Comparison of ENCODE assay signal across 17 cellular contexts in genomic region chr9:113026200-113026599, GRCh38. TPM values are rescaled to one million over a fixed set of nuclear protein-coding genes. Genes with fewer than 3 reads are reported as not detected.
DNase-seq lines count a peak whose midpoint lies in the region; ATAC-seq and TF ChIP-seq lines count a peak whose summit lies in the region.
"Had no signal": no experiment of that assay in that cellular context is flagged by ENCODE, and none has a peak within 500 bp of the region (broad histone marks: within the 10 kb centered on the region; RNA-seq: fewer than 3 reads in every experiment).

No MANE protein-coding gene starts in this region.

- DNase-seq in AG08396 (ENCODE audit: low spot score) (peak; percentile 6), HFFc6 (peak; percentile 0), mammary epithelial cell (peak; percentile 27), fibroblast of peridontal ligament (ENCODE audit: extremely low read depth) (peak; percentile 36), NCI-H2227 (lab: John Stamatoyannopoulos, UW; ENCODE audit: unreplicated experiment) (no peak), uterus (no peak), glomerular visceral epithelial cell (ENCODE audit: extremely low spot score) (no peak)
- DNase-seq in activated naive CD4-positive, alpha-beta T cell treated with anti-CD3 and anti-CD28 coated beads, Interleukin-2, amount 50 U/mL, for 72 hours (ENCODE audit: low spot score in 2 of 2), result no peak
- DNase-seq: ACHN; BE2C; CD4-positive, alpha-beta memory T cell; DMS79 treated with DMSO at 0.1 percent for 48 hours; GF-D8; HCEC 1CT had no signal

- no peaks in the 10 kb centered on the region for H3K79me2 ChIP-seq in mammary epithelial cell (ENCODE audit: insufficient read depth, low read length)

- H3K4me3 ChIP-seq in mammary epithelial cell (replicated peaks in 1 of 3; ENCODE audit: insufficient read depth in 1 of 3, low read depth in 2 of 3, low read length in 3 of 3) (no peak overlapping the region), uterus (no peak overlapping the region)

- H3K27ac ChIP-seq in mammary epithelial cell (ENCODE audit: insufficient read depth, low read depth, low read length) (no peak overlapping the region), uterus (no peak overlapping the region)
- H3K27ac ChIP-seq: C4-2B had no signal

- dilution Hi-C loops in mammary epithelial cell (cut with HindIII; ENCODE audit: low sequenced_read_pairs), result no loop called here

- CTCF ChIA-PET in mammary epithelial cell (lab: Charles Lee; ENCODE audit: low non-redundant PET), result no interaction called here

- intact Hi-C loops in mammary epithelial cell (cut with micrococcal nuclease) (no loop called here), uterus (cut with DNase I; ENCODE audit: low total_unique reads) (no loop called here)

- BruUV-seq in mammary epithelial cell (replicated peaks; lab: Mats Ljungman, UMichigan), result no TSS peak

- H3K4me2 ChIP-seq in mammary epithelial cell (ENCODE audit: insufficient read depth, low read depth, low read length), result no peak overlapping the region

- H2AFZ ChIP-seq in mammary epithelial cell (ENCODE audit: low read depth, low read length), result no peak overlapping the region

- H3K9me3 ChIP-seq in mammary epithelial cell (replicated peaks; ENCODE audit: insufficient read depth, low read length) (peaks cover 5% of the 10 kb centered on the region), uterus (no peaks in the 10 kb centered on the region)
- H3K9me3 ChIP-seq: BE2C had no signal

- 42% methylated on average over 1 of the region's 1 CpG for WGBS in mammary epithelial cell (ENCODE audit: low coverage, missing lambda C conversion rate)

- H3K9ac ChIP-seq in mammary epithelial cell (ENCODE audit: insufficient read depth, low read length), result no peak overlapping the region

- H3K4me1 ChIP-seq in mammary epithelial cell (ENCODE audit: insufficient read depth, low read length) (no peaks in the 10 kb centered on the region), uterus (no peaks in the 10 kb centered on the region)
- H3K4me1 ChIP-seq: BE2C had no signal

- no peak for TF ChIP-seq POLR2A in uterus (IDR thresholded peaks at IDR 0.05)

- H3K36me3 ChIP-seq in mammary epithelial cell (ENCODE audit: insufficient read depth, low read length) (no peaks in the 10 kb centered on the region), uterus (no peaks in the 10 kb centered on the region)
- H3K36me3 ChIP-seq: BE2C had no signal

- no peaks in the 10 kb centered on the region for H3K4me1 Mint-ChIP-seq in HFFc6 (ENCODE audit: low read depth)
- H3K4me1 Mint-ChIP-seq: CD4-positive, alpha-beta memory T cell had no signal

- H3K27me3 Mint-ChIP-seq in HFFc6 (ENCODE audit: insufficient read depth), result no peaks in the 10 kb centered on the region
- H3K27me3 Mint-ChIP-seq: CD4-positive, alpha-beta memory T cell had no signal

- H3K27ac Mint-ChIP-seq in HFFc6, result no peak overlapping the region
- no peak overlapping the region for H3K27ac Mint-ChIP-seq in activated naive CD4-positive, alpha-beta T cell treated with anti-CD3 and anti-CD28 coated beads, Interleukin-2, amount 50 U/mL, for 72 hours
- H3K27ac Mint-ChIP-seq: CD4-positive, alpha-beta memory T cell had no signal

- peaks cover 76% of the 10 kb centered on the region for H3K9me3 Mint-ChIP-seq in HFFc6
- peaks cover 35 to 40% of the 10 kb centered on the region in 2 donors for H3K9me3 Mint-ChIP-seq in activated naive CD4-positive, alpha-beta T cell treated with anti-CD3 and anti-CD28 coated beads, Interleukin-2, amount 50 U/mL, for 72 hours

- H3K36me3 Mint-ChIP-seq in HFFc6 (ENCODE audit: low read depth), result peaks cover 9% of the 10 kb centered on the region
- peaks cover 18 to 47% of the 10 kb centered on the region in 2 donors for H3K36me3 Mint-ChIP-seq in activated naive CD4-positive, alpha-beta T cell treated with anti-CD3 and anti-CD28 coated beads, Interleukin-2, amount 50 U/mL, for 72 hours

- TF ChIP-seq CTCF in HFFc6 (IDR thresholded peaks at IDR 0.05) (no peak), mammary epithelial cell (conservative IDR thresholded peaks at IDR 0.05 in 1 of 2, IDR thresholded peaks at IDR 0.05 in 1 of 2; ENCODE audit: extremely low read depth in 1 of 2, insufficient read depth in 1 of 2, low read depth in 1 of 2, low read length in 2 of 2) (no peak), uterus (IDR thresholded peaks at IDR 0.05) (no peak)

- no peak for ATAC-seq in activated naive CD4-positive, alpha-beta T cell treated with anti-CD3 and anti-CD28 coated beads, Interleukin-2, amount 50 U/mL, for 72 hours
- ATAC-seq: HepG2 had no signal

- H3K27me3 ChIP-seq in mammary epithelial cell (ENCODE audit: insufficient read depth, low read length), result no peaks in the 10 kb centered on the region
- no peaks in the 10 kb centered on the region for H3K27me3 ChIP-seq in uterus
- H3K27me3 ChIP-seq: BE2C had no signal

- H4K20me1 ChIP-seq in mammary epithelial cell (ENCODE audit: insufficient read depth, low read length), result no peaks in the 10 kb centered on the region

- in situ Hi-C loops in mammary epithelial cell (cut with MboI; ENCODE audit: low sequenced_read_pairs in 2 of 2), result no loop called here

- no peak overlapping the region for H3K4me3 Mint-ChIP-seq in HFFc6
- H3K4me3 Mint-ChIP-seq: CD4-positive, alpha-beta memory T cell had no signal

RNA-seq across cellular contexts. Expression of gene ZNF883, which starts 14.2 kb away (rescaled TPM):
- 1 to 10 TPM; 3.5 to 7.6 (median 6.3) TPM for total RNA-seq in HFFc6 (2021; fragmentation: NEBNext Ultra II Directional; extraction: Animal tissue kit (Norgen Biotek cat#: 25700))
- total RNA-seq in mammary epithelial cell, result 1 to 10 TPM; 3.2 to 7.8 TPM
- 1.8 TPM for polyA plus RNA-seq in mammary epithelial cell
- not detected for polyA minus RNA-seq in mammary epithelial cell
- total RNA-seq in activated naive CD4-positive, alpha-beta T cell treated with anti-CD3 and anti-CD28 coated beads, Interleukin-2, amount 50 U/mL, for 72 hours, result 1 to 10 TPM in 1 of 2 donors, under 1 TPM in 1; 0.16 to 1.0 TPM
- total RNA-seq in uterus, result 10 to 100 TPM in 1 of 4 donors, 1 to 10 TPM in 3; 1.3 to 13.3 (median 6.5) TPM
- total RNA-seq: A172 had no signal

RNA-seq across cellular contexts. Expression of gene ZFP37, which starts 30.3 kb away (rescaled TPM):
- 1 to 10 TPM; 1.8 to 2.6 (median 2.2) TPM for total RNA-seq in HFFc6 (2021; fragmentation: NEBNext Ultra II Directional; extraction: Animal tissue kit (Norgen Biotek cat#: 25700))
- 1 to 10 TPM; 1.8 to 2.1 TPM for total RNA-seq in mammary epithelial cell
- polyA plus RNA-seq in mammary epithelial cell, result 0.43 TPM
- 0.31 TPM for polyA minus RNA-seq in mammary epithelial cell
- 1 to 10 TPM; 1.7 to 1.9 TPM for total RNA-seq in activated naive CD4-positive, alpha-beta T cell treated with anti-CD3 and anti-CD28 coated beads, Interleukin-2, amount 50 U/mL, for 72 hours
- 10 to 100 TPM in 1 of 4 donors, 1 to 10 TPM in 3; 3.8 to 17.2 (median 7.2) TPM for total RNA-seq in uterus

Comparison
In these comparisons a context has a peak if more than half of its experiments do, and no peak if none do; other contexts are left out.
1. DNase-seq: peak in AG08396 (single experiment), HFFc6 (single experiment), mammary epithelial cell (single experiment) and fibroblast of peridontal ligament (single experiment); none in activated naive CD4-positive, alpha-beta T cell treated with anti-CD3 and anti-CD28 coated beads, Interleukin-2, amount 50 U/mL, for 72 hours (0 of 2), NCI-H2227 (single experiment), uterus (0 of 2) and glomerular visceral epithelial cell (single experiment).